Comparison of ENCODE assay signal across 20 cellular contexts in the genomic region with DNA sequence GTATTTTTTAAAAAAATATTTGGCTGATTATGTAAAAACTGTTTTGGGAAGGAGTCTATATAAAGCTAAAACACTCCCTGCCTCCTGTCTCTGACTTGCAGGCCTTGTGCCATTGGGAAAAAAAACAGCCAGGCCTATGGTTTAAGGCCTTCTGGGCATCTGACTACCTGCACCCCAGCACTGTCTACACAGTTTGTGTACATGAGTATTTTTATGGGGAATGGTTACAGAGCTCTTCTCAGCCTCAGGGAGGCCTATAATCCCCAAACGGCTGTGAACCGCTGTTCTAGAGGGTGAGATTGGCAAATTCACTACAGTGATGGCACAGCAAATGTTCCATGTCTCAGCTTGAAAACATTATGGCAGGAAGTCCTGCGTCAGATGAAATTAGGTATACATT.
"Had no signal": no experiment of that assay in that cellular context is flagged by ENCODE, and none has a peak within 500 bp of the region (broad histone marks: within the 10 kb centered on the region; RNA-seq: fewer than 3 reads in every experiment).

No MANE protein-coding gene starts in this region.

- H3K36me3 ChIP-seq: neutrophil, ovary, right atrium auricular region had no signal

- H3K4me3 Mint-ChIP-seq: activated CD4-positive, alpha-beta memory T cell treated with anti-CD3 and anti-CD28 coated beads for 36 hours; activated naive CD4-positive, alpha-beta T cell treated with anti-CD3 and anti-CD28 coated beads, Interleukin-2, amount 10 ng/mL, durations not matched to agents 7 days and 5 days; activated T-cell treated with anti-CD3 and anti-CD28 coated beads, Interleukin-2, amount 50 U/mL, for 72 hours; mesothelial cell of epicardium; natural killer cell; stimulated activated naive CD8-positive, alpha-beta T cell treated with anti-CD3 and anti-CD28 coated beads, Interleukin-15, amount 100 ng/mL, for 72 hours; type B pancreatic cell had no signal

- H3K27me3 ChIP-seq: neutrophil, ovary, right atrium auricular region, testis had no signal

- DNase-seq: activated CD4-positive, alpha-beta memory T cell treated with anti-CD3 and anti-CD28 coated beads for 36 hours; activated CD4-positive, alpha-beta T cell treated with anti-CD3 and anti-CD28 coated beads for 48 hours; activated effector memory CD4-positive, alpha-beta T cell treated with Interleukin-2 at 50 U/mL for 16 hours; activated naive CD4-positive, alpha-beta T cell treated with anti-CD3 and anti-CD28 coated beads, Interleukin-2, amount 10 ng/mL, durations not matched to agents 7 days and 5 days; activated T-cell treated with anti-CD3 and anti-CD28 coated beads, Interleukin-2, amount 50 U/mL, for 72 hours; amygdala; foreskin melanocyte; left cardiac atrium; natural killer cell; ovary; psoas muscle; stimulated activated CD4-positive, alpha-beta T cell treated with anti-CD3 and anti-CD28 coated beads, Interleukin-12 subunit alpha, Interleukin-12 subunit beta, amount 100 ng/mL, for 4 hours; stimulated activated naive CD8-positive, alpha-beta T cell treated with anti-CD3 and anti-CD28 coated beads, Interleukin-15, amount 100 ng/mL, for 72 hours; testis had no signal

- H3K9me3 Mint-ChIP-seq: activated CD4-positive, alpha-beta memory T cell treated with anti-CD3 and anti-CD28 coated beads for 36 hours; activated naive CD4-positive, alpha-beta T cell treated with anti-CD3 and anti-CD28 coated beads, Interleukin-2, amount 10 ng/mL, durations not matched to agents 7 days and 5 days; natural killer cell; stimulated activated naive CD8-positive, alpha-beta T cell treated with anti-CD3 and anti-CD28 coated beads, Interleukin-15, amount 100 ng/mL, for 72 hours had no signal

- H3K4me1 ChIP-seq: psoas muscle, testis had no signal

- ATAC-seq: activated T-cell treated with anti-CD3 and anti-CD28 coated beads, Interleukin-2, amount 50 U/mL, for 72 hours; left cardiac atrium; natural killer cell; stimulated activated naive CD8-positive, alpha-beta T cell treated with anti-CD3 and anti-CD28 coated beads, Interleukin-15, amount 100 ng/mL, for 72 hours had no signal

- H3K9me3 ChIP-seq: neutrophil, ovary, psoas muscle, right atrium auricular region, testis had no signal

- H3K27ac Mint-ChIP-seq: activated CD4-positive, alpha-beta memory T cell treated with anti-CD3 and anti-CD28 coated beads for 36 hours; activated naive CD4-positive, alpha-beta T cell treated with anti-CD3 and anti-CD28 coated beads, Interleukin-2, amount 10 ng/mL, durations not matched to agents 7 days and 5 days; activated T-cell treated with anti-CD3 and anti-CD28 coated beads, Interleukin-2, amount 50 U/mL, for 72 hours; mesothelial cell of epicardium; natural killer cell; stimulated activated naive CD8-positive, alpha-beta T cell treated with anti-CD3 and anti-CD28 coated beads, Interleukin-15, amount 100 ng/mL, for 72 hours; type B pancreatic cell had no signal

- H3K27me3 Mint-ChIP-seq: type B pancreatic cell had no signal

- H3K27ac ChIP-seq: epithelial cell of prostate, neutrophil, ovary, psoas muscle, right atrium auricular region, testis had no signal

- H3K36me3 Mint-ChIP-seq: activated CD4-positive, alpha-beta memory T cell treated with anti-CD3 and anti-CD28 coated beads for 36 hours; activated naive CD4-positive, alpha-beta T cell treated with anti-CD3 and anti-CD28 coated beads, Interleukin-2, amount 10 ng/mL, durations not matched to agents 7 days and 5 days; natural killer cell had no signal

- H3K4me3 ChIP-seq: lung, ovary, psoas muscle, right atrium auricular region, testis had no signal

- H3K4me1 Mint-ChIP-seq: activated naive CD4-positive, alpha-beta T cell treated with anti-CD3 and anti-CD28 coated beads, Interleukin-2, amount 10 ng/mL, durations not matched to agents 7 days and 5 days; natural killer cell; stimulated activated naive CD8-positive, alpha-beta T cell treated with anti-CD3 and anti-CD28 coated beads, Interleukin-15, amount 100 ng/mL, for 72 hours had no signal
